Comparison of ENCODE assay signal across 8 cellular contexts in the genomic region with DNA sequence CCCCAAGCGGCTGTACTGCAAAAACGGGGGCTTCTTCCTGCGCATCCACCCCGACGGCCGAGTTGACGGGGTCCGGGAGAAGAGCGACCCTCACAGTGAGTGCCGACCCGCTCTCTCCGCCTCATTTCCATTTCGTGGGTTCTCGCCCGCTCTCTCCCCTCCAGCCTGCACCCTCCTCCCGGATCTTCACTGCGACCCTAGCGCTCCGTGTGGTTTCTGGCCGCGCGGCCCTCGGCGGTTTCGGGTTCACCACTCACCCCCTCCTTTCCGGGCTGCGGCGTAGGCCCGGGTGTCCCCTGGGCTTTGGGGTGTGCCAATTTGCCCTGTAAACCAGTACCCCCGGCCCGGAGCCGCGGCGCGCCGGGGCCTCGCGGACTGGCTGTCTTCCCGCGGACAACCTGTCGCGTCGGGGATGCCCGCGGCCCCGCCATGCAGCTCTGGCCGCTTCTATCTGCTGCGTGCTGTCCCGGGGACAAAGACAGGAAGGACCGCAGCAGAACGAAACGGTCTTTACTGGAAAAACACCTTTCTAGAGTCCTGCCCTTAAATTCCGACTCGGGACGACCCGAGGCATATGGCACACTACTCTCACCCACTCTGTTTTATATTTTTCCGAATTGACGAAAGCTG. TPM values are rescaled to one million over a fixed set of nuclear protein-coding genes. Genes with fewer than 3 reads are reported as not detected.
DNase-seq lines count a peak whose midpoint lies in the region; ATAC-seq and TF ChIP-seq lines count a peak whose summit lies in the region.

No MANE protein-coding gene starts in this region.

- no peak overlapping the region for H3K9ac ChIP-seq in parathyroid adenoma

- peak overlapping the region in 1 of 2 donors; percentile 92 for H3K27ac Mint-ChIP-seq in activated naive CD4-positive, alpha-beta T cell treated with anti-CD3 and anti-CD28 coated beads, Interleukin-2, amount 50 U/mL, for 72 hours

- TF ChIP-seq CTCF in GM13977 (IDR thresholded peaks at IDR 0.05; ENCODE audit: extremely low read depth, insufficient read depth, missing control alignments) (no peak), cardiac muscle cell (IDR thresholded peaks at IDR 0.05; ENCODE audit: low read depth, low read length) (peak; percentile 15), parathyroid adenoma (IDR thresholded peaks at IDR 0.05) (no peak)

- H3K4me1 ChIP-seq in cardiac muscle cell (ENCODE audit: low read depth) (no peaks in the 10 kb centered on the region), parathyroid adenoma (no peaks in the 10 kb centered on the region)

- peak; percentile 37 for DNase-seq in ACHN
- peak; percentile 79 for DNase-seq in GM13977 (ENCODE audit: low spot score)
- peak; percentile 0 for DNase-seq in NCI-H2171 (lab: John Stamatoyannopoulos, UW)
- DNase-seq in activated naive CD4-positive, alpha-beta T cell treated with anti-CD3 and anti-CD28 coated beads, Interleukin-2, amount 50 U/mL, for 72 hours (ENCODE audit: low spot score in 2 of 2) = peak; percentile 45 to 56
- DNase-seq in cardiac muscle cell (ENCODE audit: low read depth in 1 of 2, low spot score in 1 of 2) = peak; percentile 36 to 64
- no peak for DNase-seq in NCI-H1048 (lab: John Stamatoyannopoulos, UW)

- peak overlapping the region; percentile 78 for H2AFZ ChIP-seq in parathyroid adenoma

- peak overlapping the region; percentile 87 for H3K4me2 ChIP-seq in parathyroid adenoma (ENCODE audit: low read length)

- no peaks in the 10 kb centered on the region for H3K36me3 ChIP-seq in cardiac muscle cell
- no peaks in the 10 kb centered on the region for H3K36me3 ChIP-seq in parathyroid adenoma (ENCODE audit: control insufficient read depth, insufficient read depth, low read length)

- H3K27ac ChIP-seq in cardiac muscle cell (no peak overlapping the region), parathyroid adenoma (no peak overlapping the region)

- ATAC-seq in HG02678 (IDR thresholded peaks at IDR 0.05; ENCODE audit: unreplicated experiment) = peak; percentile 54
- ATAC-seq in activated naive CD4-positive, alpha-beta T cell treated with anti-CD3 and anti-CD28 coated beads, Interleukin-2, amount 50 U/mL, for 72 hours = peak; percentile 59 to 62

- H3K79me2 ChIP-seq in parathyroid adenoma = no peaks in the 10 kb centered on the region

- H3K9me3 Mint-ChIP-seq in activated naive CD4-positive, alpha-beta T cell treated with anti-CD3 and anti-CD28 coated beads, Interleukin-2, amount 50 U/mL, for 72 hours = no peaks in the 10 kb centered on the region

- in situ Hi-C loops in ACHN (cut with HindIII; ENCODE audit: low pct_ligation_motif_present, low pct_unique_long_range_greater_than_20kb, low sequenced_read_pairs) (no loop called here), GM13977 (cut with MboI; ENCODE audit: low pct_unique_long_range_greater_than_20kb, low sequenced_read_pairs, unreplicated experiment) (no loop called here)

- peaks cover 11 to 15% of the 10 kb centered on the region in 2 donors for H3K36me3 Mint-ChIP-seq in activated naive CD4-positive, alpha-beta T cell treated with anti-CD3 and anti-CD28 coated beads, Interleukin-2, amount 50 U/mL, for 72 hours

- H3K27me3 ChIP-seq in cardiac muscle cell = peaks cover 14% of the 10 kb centered on the region
- H3K27me3 ChIP-seq in parathyroid adenoma (ENCODE audit: control insufficient read depth, insufficient read depth, low read length) = no peaks in the 10 kb centered on the region

- H3K9me3 ChIP-seq in cardiac muscle cell (ENCODE audit: low read depth) = no peaks in the 10 kb centered on the region
- H3K9me3 ChIP-seq in parathyroid adenoma (ENCODE audit: control insufficient read depth, low read length) = no peaks in the 10 kb centered on the region

- peak overlapping the region; percentile 64 for H3K4me3 ChIP-seq in cardiac muscle cell
- H3K4me3 ChIP-seq in parathyroid adenoma (ENCODE audit: low read depth, low read length) = peak overlapping the region; percentile 61

RNA-seq across cellular contexts. Expression of gene FGF2, which starts 0.7 kb away (rescaled TPM):
- 1 to 10 TPM in 1 of 2 donors, under 1 TPM in 1; 0.23 to 4.2 TPM for total RNA-seq in activated naive CD4-positive, alpha-beta T cell treated with anti-CD3 and anti-CD28 coated beads, Interleukin-2, amount 50 U/mL, for 72 hours
- 2.1 and 3.2 TPM in 2 replicates for total RNA-seq in cardiac muscle cell
- polyA plus RNA-seq in cardiac muscle cell = 3.0 and 3.4 TPM in 2 replicates
